ENCODE assay signal across 20 cellular contexts in genomic region chr2:203191958-203192357, GRCh38. TPM values are rescaled to one million over a fixed set of nuclear protein-coding genes. Genes with fewer than 3 reads are reported as not detected.
DNase-seq lines count a peak whose midpoint lies in the region; ATAC-seq and TF ChIP-seq lines count a peak whose summit lies in the region.
"Had no signal": no experiment of that assay in that cellular context is flagged by ENCODE, and none has a peak within 500 bp of the region (broad histone marks: within the 10 kb centered on the region; RNA-seq: fewer than 3 reads in every experiment).

No MANE protein-coding gene starts in this region.

- no peak for TF ChIP-seq CTCF in GM06990 (IDR thresholded peaks at IDR 0.05; ENCODE audit: insufficient read depth, low read length, poor library complexity, severe bottlenecking)

- DNase-seq in activated CD4-positive, alpha-beta T cell treated with anti-CD3 and anti-CD28 coated beads for 36 hours: no peak
- DNase-seq in activated CD4-positive, alpha-beta T cell treated with anti-CD3 and anti-CD28 coated beads for 1 hour: no peak
- peak; percentile 13 for DNase-seq in GM06990 (ENCODE audit: extremely low read depth, insufficient read length)
- DNase-seq in stimulated activated effector memory CD8-positive, alpha-beta T cell treated with anti-CD3 and anti-CD28 coated beads, Interleukin-12 subunit alpha, Interleukin-12 subunit beta, amount 100 ng/mL, for 72 hours (ENCODE audit: low spot score in 2 of 2): no peak
- DNase-seq: BE2C; C1 segment of cervical spinal cord; CD8-positive, alpha-beta memory T cell; COR-L47; DMS 273 treated with DMSO at 0.1 percent for 48 hours; DMS53; DND-41; EL; GOT3; H7; HFFc6; IMR-90 had no signal

- H3K9me3 Mint-ChIP-seq in activated CD4-positive, alpha-beta T cell treated with anti-CD3 and anti-CD28 coated beads for 36 hours (ENCODE audit: low read depth): no peaks in the 10 kb centered on the region
- no peaks in the 10 kb centered on the region for H3K9me3 Mint-ChIP-seq in stimulated activated effector memory CD8-positive, alpha-beta T cell treated with anti-CD3 and anti-CD28 coated beads, Interleukin-12 subunit alpha, Interleukin-12 subunit beta, amount 100 ng/mL, for 72 hours
- H3K9me3 Mint-ChIP-seq: CD4-positive, CD25-positive, alpha-beta regulatory T cell; CD8-positive, alpha-beta memory T cell; HFFc6 had no signal

- no peaks in the 10 kb centered on the region; the same call in 1 of the 2 replicates for H3K36me3 ChIP-seq in GM06990 (ENCODE audit: control insufficient read depth, insufficient read depth, low read length)

- peak; percentile 65 for ATAC-seq in activated CD4-positive, alpha-beta T cell treated with anti-CD3 and anti-CD28 coated beads for 36 hours
- ATAC-seq in HG02610 (IDR thresholded peaks at IDR 0.05; ENCODE audit: unreplicated experiment): peak; percentile 70
- ATAC-seq in stimulated activated effector memory CD8-positive, alpha-beta T cell treated with anti-CD3 and anti-CD28 coated beads, Interleukin-12 subunit alpha, Interleukin-12 subunit beta, amount 100 ng/mL, for 72 hours: peak; percentile 70
- ATAC-seq in GM18502 (IDR thresholded peaks at IDR 0.05; ENCODE audit: poor library complexity, unreplicated experiment): no peak
- ATAC-seq: HCT116 had no signal

- POLR2A ChIA-PET in activated CD4-positive, alpha-beta T cell treated with anti-CD3 and anti-CD28 coated beads for 36 hours (lab: Charles Lee): no interaction called here

- no peak overlapping the region for H3K4me3 Mint-ChIP-seq in activated CD4-positive, alpha-beta T cell treated with anti-CD3 and anti-CD28 coated beads for 36 hours
- H3K4me3 Mint-ChIP-seq in stimulated activated effector memory CD8-positive, alpha-beta T cell treated with anti-CD3 and anti-CD28 coated beads, Interleukin-12 subunit alpha, Interleukin-12 subunit beta, amount 100 ng/mL, for 72 hours: no peak overlapping the region
- H3K4me3 Mint-ChIP-seq: CD4-positive, CD25-positive, alpha-beta regulatory T cell; CD8-positive, alpha-beta memory T cell; HFFc6 had no signal

- no peaks in the 10 kb centered on the region for H3K27me3 Mint-ChIP-seq in activated CD4-positive, alpha-beta T cell treated with anti-CD3 and anti-CD28 coated beads for 36 hours
- H3K27me3 Mint-ChIP-seq: CD4-positive, CD25-positive, alpha-beta regulatory T cell; CD8-positive, alpha-beta memory T cell had no signal

- H3K27me3 ChIP-seq in GM06990 (replicated peaks; ENCODE audit: control insufficient read depth, insufficient read depth, low read length): no peaks in the 10 kb centered on the region
- H3K27me3 ChIP-seq: BE2C had no signal

- no peak overlapping the region for H3K27ac Mint-ChIP-seq in activated CD4-positive, alpha-beta T cell treated with anti-CD3 and anti-CD28 coated beads for 36 hours
- H3K27ac Mint-ChIP-seq in stimulated activated effector memory CD8-positive, alpha-beta T cell treated with anti-CD3 and anti-CD28 coated beads, Interleukin-12 subunit alpha, Interleukin-12 subunit beta, amount 100 ng/mL, for 72 hours: no peak overlapping the region
- H3K27ac Mint-ChIP-seq: CD4-positive, CD25-positive, alpha-beta regulatory T cell; HFFc6 had no signal

- intact Hi-C loops in activated CD4-positive, alpha-beta T cell treated with anti-CD3 and anti-CD28 coated beads for 36 hours (cut with DNase I, micrococcal nuclease): no loop called here

- H3K4me3 ChIP-seq in GM06990 (replicated peaks; ENCODE audit: low read depth, low read length): no peak overlapping the region

- CTCF ChIA-PET in activated CD4-positive, alpha-beta T cell treated with anti-CD3 and anti-CD28 coated beads for 36 hours (lab: Charles Lee): interaction anchor here (0.6 to 1.6 kb wide), 2 partner anchors 33 to 204 kb away, joined by 3 to 4 read pairs; no protein-coding TSS in a partner anchor

- no peaks in the 10 kb centered on the region for H3K4me1 Mint-ChIP-seq in activated CD4-positive, alpha-beta T cell treated with anti-CD3 and anti-CD28 coated beads for 36 hours
- no peaks in the 10 kb centered on the region for H3K4me1 Mint-ChIP-seq in stimulated activated effector memory CD8-positive, alpha-beta T cell treated with anti-CD3 and anti-CD28 coated beads, Interleukin-12 subunit alpha, Interleukin-12 subunit beta, amount 100 ng/mL, for 72 hours
- H3K4me1 Mint-ChIP-seq: CD4-positive, CD25-positive, alpha-beta regulatory T cell; CD8-positive, alpha-beta memory T cell had no signal

- peaks cover 13% of the 10 kb centered on the region for H3K36me3 Mint-ChIP-seq in activated CD4-positive, alpha-beta T cell treated with anti-CD3 and anti-CD28 coated beads for 36 hours (ENCODE audit: low read depth)
- H3K36me3 Mint-ChIP-seq in stimulated activated effector memory CD8-positive, alpha-beta T cell treated with anti-CD3 and anti-CD28 coated beads, Interleukin-12 subunit alpha, Interleukin-12 subunit beta, amount 100 ng/mL, for 72 hours: peaks cover 23% of the 10 kb centered on the region

RNA-seq across cellular contexts. Expression of gene CYP20A1, which starts 46.9 kb away (rescaled TPM):
- total RNA-seq in activated CD4-positive, alpha-beta T cell treated with anti-CD3 and anti-CD28 coated beads for 36 hours: 10 to 100 TPM; 19.0 to 23.3 TPM
